ENCODE assay signal across 14 cellular contexts in genomic region chr10:123000155-123000554, GRCh38.
"Had no signal": no experiment of that assay in that cellular context is flagged by ENCODE, and none has a peak within 500 bp of the region (broad histone marks: within the 10 kb centered on the region; RNA-seq: fewer than 3 reads in every experiment).

No MANE protein-coding gene starts in this region.

- H3K36me3 Mint-ChIP-seq: neural progenitor cell had no signal

- H3K4me3 Mint-ChIP-seq: mesothelial cell of epicardium, neural progenitor cell had no signal

- H3K4me1 Mint-ChIP-seq: mesothelial cell of epicardium, neural progenitor cell had no signal

- H3K9me3 ChIP-seq: gastroesophageal sphincter, lower lobe of right lung, stomach, testis, upper lobe of left lung had no signal

- H3K27ac Mint-ChIP-seq: mesothelial cell of epicardium, neural progenitor cell had no signal

- H3K27me3 ChIP-seq: cardiac muscle cell, gastroesophageal sphincter, neural progenitor cell, stomach, testis, upper lobe of left lung had no signal

- H2AFZ ChIP-seq: neural progenitor cell had no signal

- H3K36me3 ChIP-seq: neural progenitor cell had no signal

- H3K4me1 ChIP-seq: testis had no signal

- H3K27ac ChIP-seq: cardiac muscle cell, gastroesophageal sphincter, lower lobe of right lung, neural progenitor cell, stomach, testis, upper lobe of left lung, VCaP had no signal

- DNase-seq: activated CD4-positive, alpha-beta T cell treated with anti-CD3 and anti-CD28 coated beads for 48 hours; activated gamma-delta T cell treated with Interleukin-2 at 50 U/mL for 16 hours; left colon; lower lobe of right lung; stomach; T-helper 1 cell; testis; upper lobe of left lung had no signal

- H3K9me3 Mint-ChIP-seq: mesothelial cell of epicardium, neural progenitor cell had no signal

- ATAC-seq: gastroesophageal sphincter, lower lobe of right lung, sciatic nerve had no signal

- H3K4me3 ChIP-seq: cardiac muscle cell, gastroesophageal sphincter, lower lobe of right lung, neural progenitor cell, stomach, testis, upper lobe of left lung had no signal

- H3K4me2 ChIP-seq: neural progenitor cell had no signal
